1 cellular context compared by ENCODE assay signal in genomic region chr9:136512651-136513066, GRCh38.
TF ChIP-seq lines count a peak whose summit lies in the region.

No MANE protein-coding gene starts in this region.

TF ChIP-seq in A549, 52 proteins besides CTCF, POLR2A, EP300 and RAD21 (continued from another document):
- TF ChIP-seq MAX (IDR thresholded peaks at IDR 0.05): no peak
- no peak for TF ChIP-seq EHF (CRISPR knock-in tag; IDR thresholded peaks at IDR 0.05)
- TF ChIP-seq, protein P1, sequence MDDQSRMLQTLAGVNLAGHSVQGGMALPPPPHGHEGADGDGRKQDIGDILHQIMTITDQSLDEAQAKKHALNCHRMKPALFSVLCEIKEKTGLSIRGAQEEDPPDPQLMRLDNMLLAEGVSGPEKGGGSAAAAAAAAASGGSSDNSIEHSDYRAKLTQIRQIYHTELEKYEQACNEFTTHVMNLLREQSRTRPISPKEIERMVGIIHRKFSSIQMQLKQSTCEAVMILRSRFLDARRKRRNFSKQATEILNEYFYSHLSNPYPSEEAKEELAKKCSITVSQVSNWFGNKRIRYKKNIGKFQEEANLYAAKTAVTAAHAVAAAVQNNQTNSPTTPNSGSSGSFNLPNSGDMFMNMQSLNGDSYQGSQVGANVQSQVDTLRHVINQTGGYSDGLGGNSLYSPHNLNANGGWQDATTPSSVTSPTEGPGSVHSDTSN (IDR thresholded peaks at IDR 0.05): no peak
- no peak for TF ChIP-seq RCOR1 (IDR thresholded peaks at IDR 0.05; ENCODE audit: low read depth, low read length)
- no peak for TF ChIP-seq FOXS1 (CRISPR knock-in tag; IDR thresholded peaks at IDR 0.05)
- TF ChIP-seq ATOH8 (CRISPR knock-in tag; IDR thresholded peaks at IDR 0.05; ENCODE audit: low read depth): no peak
- no peak for TF ChIP-seq MAFK (IDR thresholded peaks at IDR 0.05; ENCODE audit: partially characterized antibody)
- no peak for TF ChIP-seq FOSL2 (IDR thresholded peaks at IDR 0.05)
- no peak for TF ChIP-seq FOSL2 (CRISPR knock-in tag; IDR thresholded peaks at IDR 0.05)
- no peak for TF ChIP-seq USF2 (IDR thresholded peaks at IDR 0.05)
- TF ChIP-seq JUN (IDR thresholded peaks at IDR 0.05): no peak
- TF ChIP-seq NFE2L2 (conservative IDR thresholded peaks at IDR 0.05; ENCODE audit: low read length): no peak
- TF ChIP-seq RNF2 (IDR thresholded peaks at IDR 0.05; ENCODE audit: borderline replicate concordance, low read depth): no peak
